Comparison of ENCODE assay signal across 8 cellular contexts in the genomic region with DNA sequence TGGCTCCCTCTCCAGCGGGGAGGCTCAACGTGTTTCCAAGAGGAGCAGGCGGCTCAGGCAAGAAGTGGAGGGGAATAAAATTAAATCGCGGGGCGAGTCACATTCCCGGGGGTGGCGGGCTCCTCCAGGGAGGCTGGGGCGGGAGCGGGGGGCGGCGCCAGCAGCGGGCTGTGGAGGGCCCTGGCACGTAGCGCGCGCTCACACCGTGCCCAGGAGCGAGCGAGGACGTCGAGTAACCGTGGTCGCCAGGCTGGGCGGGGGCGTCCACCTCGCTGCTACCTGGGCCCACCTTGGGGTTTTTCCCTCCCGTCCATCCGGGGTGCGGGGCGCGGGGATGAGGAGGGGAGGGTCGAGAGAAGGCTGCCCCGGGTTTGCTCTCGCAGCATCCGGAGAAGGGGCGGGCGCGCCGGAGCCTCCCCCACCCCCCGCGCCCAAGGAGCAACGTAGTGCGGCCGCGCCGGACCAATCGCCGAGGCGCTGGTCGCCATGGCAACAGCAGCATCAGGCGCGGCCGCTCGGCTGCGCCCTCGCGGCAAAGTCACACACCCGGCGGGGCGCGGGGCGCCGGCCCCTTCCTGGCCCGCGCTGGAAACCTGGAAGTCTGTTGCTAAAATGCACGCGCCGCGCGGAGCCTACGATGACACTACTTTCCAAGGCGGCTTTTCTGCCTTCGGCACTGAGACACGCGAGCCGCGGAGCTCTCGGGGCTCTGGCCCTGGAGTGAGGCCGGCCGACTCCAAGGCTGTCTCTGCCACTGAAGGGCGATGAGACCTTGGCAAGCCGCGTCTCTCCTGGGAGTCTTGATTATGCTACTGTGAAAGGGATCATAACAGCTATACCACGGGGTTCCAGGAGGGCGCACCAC. TPM values are rescaled to one million over a fixed set of nuclear protein-coding genes. Genes with fewer than 3 reads are reported as not detected.
A peak's percentile ranks its signal among the peaks of the same experiment; 100 is the strongest.
DNase-seq lines count a peak whose midpoint lies in the region; ATAC-seq and TF ChIP-seq lines count a peak whose summit lies in the region.

A gene (minus strand): TSS at position 388 of the 865 bp plus-strand sequence. CDS start 415 bp downstream, outside the sequence.

- 3 to 6% methylated on average over 51 to 81 of the region's 86 CpGs for WGBS in tibial nerve, 2 donors

- no peak within 1 kb of the TSS for H3K4me3 Mint-ChIP-seq in progenitor cell of endocrine pancreas (ENCODE audit: low read depth)

- no peaks in the 10 kb centered on the region for H3K36me3 Mint-ChIP-seq in progenitor cell of endocrine pancreas (ENCODE audit: insufficient read depth)

- no peaks in the 10 kb centered on the region for H3K36me3 ChIP-seq in tibial nerve

- H3K27ac ChIP-seq in tibial nerve = no peak within 1 kb of the TSS

- H3K9me3 Mint-ChIP-seq in progenitor cell of endocrine pancreas (ENCODE audit: low read depth) = no peaks in the 10 kb centered on the region

- H3K27ac Mint-ChIP-seq in progenitor cell of endocrine pancreas = no peak within 1 kb of the TSS

- H3K27me3 Mint-ChIP-seq in progenitor cell of endocrine pancreas = peaks cover 65% of the 10 kb centered on the region

- no peak for TF ChIP-seq POLR2A in tibial nerve (IDR thresholded peaks at IDR 0.05)

- peaks cover 1% of the 10 kb centered on the region for H3K4me1 Mint-ChIP-seq in progenitor cell of endocrine pancreas (ENCODE audit: low read depth)

- TF ChIP-seq EP300 in tibial nerve (IDR thresholded peaks at IDR 0.05) = no peak

- H3K9me3 ChIP-seq in tibial nerve = no peaks in the 10 kb centered on the region

- peak; percentile 48 for ATAC-seq in HG02588 (IDR thresholded peaks at IDR 0.05; ENCODE audit: unreplicated experiment)

- H3K4me3 ChIP-seq in GM12865 (ENCODE audit: low read depth, low read length) (peak within 1 kb of the TSS; percentile 45), tibial nerve (peak within 1 kb of the TSS in 3 of 4 donors; percentile 7 to 43 (median 25))

- peak; percentile 76 for DNase-seq in GM12865 (ENCODE audit: low read depth)
- peak; percentile 32 for DNase-seq in NCI-H748 treated with DMSO at 0.1 percent for 48 hours (lab: John Stamatoyannopoulos, UW)
- peak; percentile 68 for DNase-seq in activated gamma-delta T cell treated with Interleukin-2 at 50 U/mL for 16 hours
- DNase-seq in cardiac septum (ENCODE audit: low spot score) = no peak
- no peak for DNase-seq in progenitor cell of endocrine pancreas (ENCODE audit: low spot score, unreplicated experiment)
- DNase-seq in tibial nerve (ENCODE audit: low spot score in 2 of 2) = no peak
- no peak for DNase-seq in GDM1 (lab: John Stamatoyannopoulos, UW)

- H3K27me3 ChIP-seq in tibial nerve = peaks cover 0 to 47% of the 10 kb centered on the region in 2 donors

- H3K4me1 ChIP-seq in tibial nerve = peaks cover 0 to 27% (median 9%) of the 10 kb centered on the region in 4 donors

- no peak for TF ChIP-seq CTCF in GM12865 (IDR thresholded peaks at IDR 0.05; ENCODE audit: insufficient read depth, low read depth, low read length, missing control alignments)
- TF ChIP-seq CTCF in progenitor cell of endocrine pancreas (IDR thresholded peaks at IDR 0.05; ENCODE audit: unreplicated experiment) = no peak
- TF ChIP-seq CTCF in tibial nerve (IDR thresholded peaks at IDR 0.05) = no peak

- intact Hi-C loops in cardiac septum (cut with DNase I) = no loop called here

RNA-seq across cellular contexts. Expression of the gene that starts here (rescaled TPM):
- 59.7 TPM for total RNA-seq in cardiac septum
- total RNA-seq in progenitor cell of endocrine pancreas = 33.2 and 34.2 TPM in 2 replicates
- total RNA-seq in tibial nerve = 10 to 100 TPM; 58.2 to 77.5 (median 68.6) TPM

Comparison
In these comparisons a context has a peak if more than half of its experiments do, and no peak if none do; other contexts are left out.
1. DNase-seq: peak in GM12865 (single experiment), NCI-H748 treated with DMSO at 0.1 percent for 48 hours (single experiment) and activated gamma-delta T cell treated with Interleukin-2 at 50 U/mL for 16 hours (single experiment); none in cardiac septum (single experiment), progenitor cell of endocrine pancreas (single experiment), tibial nerve (0 of 2) and GDM1 (single experiment).